Comparison of ENCODE assay signal across 9 cellular contexts in the genomic region with DNA sequence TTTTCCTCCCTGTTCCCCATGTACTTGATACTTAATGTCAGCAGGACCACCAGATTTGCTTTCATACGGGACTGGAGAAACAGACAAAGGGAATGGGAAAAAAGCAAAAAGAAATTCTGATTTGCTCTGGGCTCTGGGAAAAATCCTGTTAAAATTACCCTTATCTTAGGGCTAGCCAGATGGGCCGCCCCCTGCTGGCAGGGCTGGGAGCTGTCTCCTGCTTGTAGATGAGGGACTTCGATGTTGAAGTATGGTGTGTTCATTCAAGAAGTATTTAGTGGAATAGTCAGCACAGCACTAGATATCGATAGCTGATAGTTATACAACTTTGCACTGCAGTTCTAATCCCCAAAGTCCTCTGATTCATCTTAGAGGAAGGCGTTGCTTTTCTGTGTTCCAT. TPM values are rescaled to one million over a fixed set of nuclear protein-coding genes. Genes with fewer than 3 reads are reported as not detected.
DNase-seq lines count a peak whose midpoint lies in the region; ATAC-seq, FAIRE-seq and TF ChIP-seq lines count a peak whose summit lies in the region.
"Had no signal": no experiment of that assay in that cellular context is flagged by ENCODE, and none has a peak within 500 bp of the region (broad histone marks: within the 10 kb centered on the region; RNA-seq: fewer than 3 reads in every experiment).

No MANE protein-coding gene starts in this region.

- H3F3A ChIP-seq in neural progenitor cell (ENCODE audit: low read depth): peaks cover 8% of the 10 kb centered on the region

- H3K27ac Mint-ChIP-seq in neural progenitor cell: no peak overlapping the region
- H3K27ac Mint-ChIP-seq: stimulated activated naive CD8-positive, alpha-beta T cell treated with anti-CD3 and anti-CD28 coated beads, Interleukin-15, Interleukin-2, amounts not matched to agents 100 ng/mL and 50 ng/mL, for 24 hours had no signal

- CTCF ChIA-PET in endothelial cell of umbilical vein (lab: Charles Lee): interaction anchor here (0.7 to 5.3 kb wide), 10 partner anchors 10 to 427 kb away, joined by 3 to 78 read pairs (median 8); no protein-coding TSS in a partner anchor

- H3K27me3 ChIP-seq in Karpas-422 (ENCODE audit: low read length) (no peaks in the 10 kb centered on the region), endothelial cell of umbilical vein (ENCODE audit: control insufficient read depth in 2 of 2, insufficient read depth in 2 of 2, low read length in 2 of 2) (no peaks in the 10 kb centered on the region), neural progenitor cell (no peaks in the 10 kb centered on the region), uterus (no peaks in the 10 kb centered on the region), aorta (ENCODE audit: control insufficient read depth in 1 of 2, insufficient read depth in 2 of 2, low read length in 1 of 2) (no peaks in the 10 kb centered on the region)

- TF ChIP-seq POLR2A in endothelial cell of umbilical vein (IDR thresholded peaks at IDR 0.05; ENCODE audit: low read depth, low read length) (no peak), uterus (IDR thresholded peaks at IDR 0.05) (no peak)

- H4K20me1 ChIP-seq in Karpas-422 (ENCODE audit: insufficient read depth, low read depth, low read length) (no peaks in the 10 kb centered on the region), endothelial cell of umbilical vein (replicated peaks; ENCODE audit: control insufficient read depth, extremely low read depth, insufficient read depth, low read length) (no peaks in the 10 kb centered on the region), neural progenitor cell (ENCODE audit: low read depth) (peaks cover 18% of the 10 kb centered on the region)

- H3K79me2 ChIP-seq in Karpas-422 (ENCODE audit: low read length): no peaks in the 10 kb centered on the region
- no peaks in the 10 kb centered on the region for H3K79me2 ChIP-seq in endothelial cell of umbilical vein (ENCODE audit: control insufficient read depth, insufficient read depth, low read length)
- H3K79me2 ChIP-seq in neural progenitor cell (ENCODE audit: low read depth): no peaks in the 10 kb centered on the region

- intact Hi-C loops in endothelial cell of umbilical vein (cut with micrococcal nuclease) (loop anchor here (1.0 to 10.0 kb wide), 3 partner anchors 103 to 423 kb away; no protein-coding TSS in a partner anchor), uterus (cut with DNase I; ENCODE audit: low total_unique reads) (no loop called here), aorta (cut with DNase I) (loop anchor here in 1 of 2 donors (2.0 kb wide), 1 partner anchor 101 kb away; no protein-coding TSS in a partner anchor)

- ATAC-seq in HG03460 (IDR thresholded peaks at IDR 0.05; ENCODE audit: unreplicated experiment) (no peak), aorta (ENCODE audit: low FRiP score) (no peak)

- peaks cover 55% of the 10 kb centered on the region for H3K36me3 Mint-ChIP-seq in neural progenitor cell

- DNase-seq in D341Med (ENCODE audit: low spot score) (peak; percentile 63), Karpas-422 (peak; percentile 78), endothelial cell of umbilical vein (ENCODE audit: low read depth, low spot score) (peak; percentile 33), neural progenitor cell (ENCODE audit: low spot score) (peak; percentile 22), uterus (peak in 1 of 2 donors; percentile 30), aorta (no peak)
- peak; percentile 44 to 55 for DNase-seq in activated CD4-positive, alpha-beta T cell treated with anti-CD3 and anti-CD28 coated beads, Interleukin-2, amount 50 U/mL, for 48 hours

- dilution Hi-C loops in endothelial cell of umbilical vein (cut with MboI; ENCODE audit: extremely low pct_ligation_motif_present, low sequenced_read_pairs): no loop called here

- H3K9me3 ChIP-seq in Karpas-422 (ENCODE audit: low read length) (no peaks in the 10 kb centered on the region), endothelial cell of umbilical vein (replicated peaks; ENCODE audit: control insufficient read depth, insufficient read depth, low read length) (no peaks in the 10 kb centered on the region), neural progenitor cell (ENCODE audit: low read depth) (no peaks in the 10 kb centered on the region), uterus (no peaks in the 10 kb centered on the region), aorta (ENCODE audit: control insufficient read depth, low read length) (no peaks in the 10 kb centered on the region)

- H3K4me1 ChIP-seq in Karpas-422 (ENCODE audit: low read length): peaks cover 14% of the 10 kb centered on the region
- peaks cover 4% of the 10 kb centered on the region for H3K4me1 ChIP-seq in endothelial cell of umbilical vein (ENCODE audit: control insufficient read depth, extremely low read depth, insufficient read depth, low read length)
- no peaks in the 10 kb centered on the region for H3K4me1 ChIP-seq in neural progenitor cell
- H3K4me1 ChIP-seq in uterus: no peaks in the 10 kb centered on the region
- H3K4me1 ChIP-seq in aorta (ENCODE audit: control insufficient read depth in 1 of 2, insufficient read depth in 2 of 2, low read length in 2 of 2): no peaks in the 10 kb centered on the region

- BruUV-seq in endothelial cell of umbilical vein (replicated peaks; lab: Mats Ljungman, UMichigan): no TSS peak

- H3K36me3 ChIP-seq in Karpas-422 (ENCODE audit: insufficient read depth, low read length) (peaks cover 4% of the 10 kb centered on the region), endothelial cell of umbilical vein (ENCODE audit: control insufficient read depth in 2 of 2, extremely low read depth in 1 of 2, insufficient read depth in 2 of 2, low read length in 2 of 2) (peaks cover 1 to 17% of the 10 kb centered on the region in 2 experiments), neural progenitor cell (no peaks in the 10 kb centered on the region), uterus (no peaks in the 10 kb centered on the region), aorta (ENCODE audit: control insufficient read depth in 1 of 2, insufficient read depth in 2 of 2, low read length in 1 of 2) (peaks cover 0 to 5% of the 10 kb centered on the region in 2 donors)

- H2AFZ ChIP-seq in Karpas-422 (ENCODE audit: low read length): no peak overlapping the region
- no peak overlapping the region for H2AFZ ChIP-seq in endothelial cell of umbilical vein (ENCODE audit: low read depth, low read length)
- no peak overlapping the region for H2AFZ ChIP-seq in neural progenitor cell (replicated peaks)

- H3K9me1 ChIP-seq in endothelial cell of umbilical vein (replicated peaks; ENCODE audit: control insufficient read depth, extremely low read depth, insufficient read depth, low read length): no peaks in the 10 kb centered on the region

- peaks cover 14% of the 10 kb centered on the region for H3K4me1 Mint-ChIP-seq in neural progenitor cell

- no peaks in the 10 kb centered on the region for H3K9me3 Mint-ChIP-seq in neural progenitor cell
- H3K9me3 Mint-ChIP-seq: stimulated activated naive CD8-positive, alpha-beta T cell treated with anti-CD3 and anti-CD28 coated beads, Interleukin-15, Interleukin-2, amounts not matched to agents 100 ng/mL and 50 ng/mL, for 24 hours had no signal

- peaks cover 5% of the 10 kb centered on the region for H3K27me3 Mint-ChIP-seq in neural progenitor cell (ENCODE audit: insufficient read depth, low read depth)
- H3K27me3 Mint-ChIP-seq: stimulated activated naive CD8-positive, alpha-beta T cell treated with anti-CD3 and anti-CD28 coated beads, Interleukin-15, Interleukin-2, amounts not matched to agents 100 ng/mL and 50 ng/mL, for 24 hours had no signal

- TF ChIP-seq CTCF in endothelial cell of umbilical vein (IDR thresholded peaks at IDR 0.05; ENCODE audit: extremely low read depth in 1 of 2, insufficient read depth in 1 of 2, low read depth in 1 of 2, low read length in 2 of 2) (peak; percentile 52 to 69), neural progenitor cell (IDR thresholded peaks at IDR 0.05) (peak; percentile 56), uterus (IDR thresholded peaks at IDR 0.05) (peak; percentile 38 to 47 (median 43))

- 56 to 57% methylated on average over 5 of the region's 5 CpGs for WGBS in aorta, 2 donors

- H3K4me3 Mint-ChIP-seq in neural progenitor cell: no peak overlapping the region
- H3K4me3 Mint-ChIP-seq: stimulated activated naive CD8-positive, alpha-beta T cell treated with anti-CD3 and anti-CD28 coated beads, Interleukin-15, Interleukin-2, amounts not matched to agents 100 ng/mL and 50 ng/mL, for 24 hours had no signal

- H3K27ac ChIP-seq in Karpas-422 (ENCODE audit: low read length): no peak overlapping the region
- no peak overlapping the region for H3K27ac ChIP-seq in endothelial cell of umbilical vein (ENCODE audit: insufficient read depth, low read depth, low read length)
- H3K27ac ChIP-seq in neural progenitor cell: no peak overlapping the region
- no peak overlapping the region for H3K27ac ChIP-seq in uterus
- no peak overlapping the region for H3K27ac ChIP-seq in aorta (ENCODE audit: low read depth in 1 of 2, low read length in 2 of 2)

- H3K9me2 ChIP-seq in Karpas-422 (replicated peaks; ENCODE audit: insufficient read depth, low read length): no peaks in the 10 kb centered on the region

- H3K9ac ChIP-seq in Karpas-422 (ENCODE audit: low read length) (no peak overlapping the region), endothelial cell of umbilical vein (replicated peaks; ENCODE audit: extremely low read depth, insufficient read depth, low read length) (no peak overlapping the region), neural progenitor cell (no peak overlapping the region)

- H3K4me3 ChIP-seq in Karpas-422 (ENCODE audit: low read length): no peak overlapping the region
- H3K4me3 ChIP-seq in endothelial cell of umbilical vein (replicated peaks in 1 of 3; ENCODE audit: insufficient read depth in 1 of 3, low read depth in 1 of 3, low read length in 3 of 3): no peak overlapping the region
- H3K4me3 ChIP-seq in neural progenitor cell: no peak overlapping the region
- H3K4me3 ChIP-seq in uterus: no peak overlapping the region
- H3K4me3 ChIP-seq in aorta (ENCODE audit: low read length in 2 of 2): no peak overlapping the region

- H3K4me2 ChIP-seq in Karpas-422 (ENCODE audit: low read depth, low read length, poor library complexity, severe bottlenecking) (no peak overlapping the region), endothelial cell of umbilical vein (ENCODE audit: insufficient read depth, low read length) (no peak overlapping the region), neural progenitor cell (no peak overlapping the region)

- POLR2A ChIA-PET in endothelial cell of umbilical vein (lab: Charles Lee): no interaction called here

- peak; percentile 77 for FAIRE-seq in endothelial cell of umbilical vein (lab: Jason Lieb, UNC)

RNA-seq across cellular contexts. Expression of gene BCORL1, which starts 45.8 kb away (rescaled TPM):
- 3.5 and 5.3 TPM in 2 replicates for total RNA-seq in Karpas-422 (2014; rRNA removed; shearing (Covaris generic); ENCODE audit: low replicate concordance)
- total RNA-seq in endothelial cell of umbilical vein (13.1 and 16.7 TPM in 2 replicates), neural progenitor cell (ENCODE audit: low replicate concordance) (5.1 and 6.5 TPM in 2 replicates), uterus (10 to 100 TPM in 1 of 4 donors, 1 to 10 TPM in 2, under 1 TPM in 1; 0.26 to 50.8 (median 4.3) TPM), aorta (10 to 100 TPM; 22.1 to 26.9 TPM)
- polyA plus RNA-seq in endothelial cell of umbilical vein (1.8 TPM in 2 replicates), aorta (1 to 10 TPM; 2.6 to 4.4 TPM)
- polyA plus RNA-seq in endothelial cell of umbilical vein (2011; cell fraction: cytosol; rRNA removed): 1.9 TPM in 2 replicates
- 4.4 and 4.6 TPM in 2 replicates for polyA plus RNA-seq in endothelial cell of umbilical vein (2011; cell fraction: nucleus; rRNA removed)
- polyA plus RNA-seq in endothelial cell of umbilical vein (2012): 7.5 and 8.2 TPM in 2 replicates
- 3.4 and 5.6 TPM in 2 replicates for polyA minus RNA-seq in endothelial cell of umbilical vein
- polyA minus RNA-seq in endothelial cell of umbilical vein (2011; cell fraction: cytosol; rRNA and poly(A)+ RNA removed): 2.0 TPM
- 3.5 and 4.0 TPM in 2 replicates for polyA minus RNA-seq in endothelial cell of umbilical vein (2011; cell fraction: nucleus; rRNA and poly(A)+ RNA removed)

Comparison
In these comparisons a context has a peak if more than half of its experiments do, and no peak if none do; other contexts are left out.
1. DNase-seq: peak in D341Med (single experiment), Karpas-422 (single experiment), activated CD4-positive, alpha-beta T cell treated with anti-CD3 and anti-CD28 coated beads, Interleukin-2, amount 50 U/mL, for 48 hours (2 of 2), endothelial cell of umbilical vein (single experiment) and neural progenitor cell (single experiment); none in aorta (0 of 2).
2. Peak in every context shown above with its lines, with median percentiles within 50 percentile points of each other: CTCF ChIP-seq.